Comparison of ENCODE assay signal across 8 cellular contexts in the genomic region with DNA sequence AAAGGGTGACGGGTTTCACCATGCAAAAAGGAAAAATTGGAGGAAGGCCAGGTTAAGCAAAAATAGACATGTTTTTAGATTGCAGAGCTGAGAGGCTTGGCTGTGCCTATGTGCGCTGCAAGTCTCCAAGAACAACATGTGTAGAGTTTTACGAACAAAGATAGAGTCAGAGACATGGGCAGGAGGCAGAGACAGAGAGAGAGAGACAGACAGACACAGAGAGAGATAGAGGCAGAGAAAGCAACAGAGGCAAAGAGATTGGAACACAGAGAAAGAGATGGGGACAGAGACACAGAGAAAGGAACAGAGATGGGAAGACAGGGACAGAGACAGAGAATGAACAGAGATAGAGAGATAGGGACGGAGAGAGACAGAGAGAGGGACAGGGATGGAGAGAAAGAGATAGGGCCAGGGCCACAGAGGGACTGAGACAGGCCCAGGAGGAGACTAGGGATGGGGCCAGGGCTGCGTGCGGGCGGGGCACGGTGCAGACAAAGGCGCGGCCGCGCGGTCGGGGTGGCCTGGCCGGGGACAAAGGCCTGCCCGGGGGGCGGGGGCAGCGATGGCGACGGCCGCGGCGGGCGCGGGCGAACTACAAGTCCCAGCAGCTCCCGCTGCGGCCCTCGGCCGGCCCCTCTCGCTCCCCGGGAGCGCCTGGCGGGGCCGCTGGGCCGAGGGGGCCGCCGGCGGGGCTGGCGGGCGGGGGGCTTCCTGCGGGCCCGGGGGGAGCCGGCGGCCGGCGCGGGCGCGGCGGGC. TPM values are rescaled to one million over a fixed set of nuclear protein-coding genes. Genes with fewer than 3 reads are reported as not detected.
DNase-seq lines count a peak whose midpoint lies in the region; ATAC-seq lines count a peak whose summit lies in the region.

TSS of gene ZNF358 (plus strand) at position 633 of the 756 bp plus-strand sequence. CDS start 3,140 bp downstream, outside the sequence.

- POLR2A ChIA-PET in activated CD4-positive, alpha-beta T cell treated with anti-CD3 and anti-CD28 coated beads for 36 hours (lab: Charles Lee), result no interaction called here

- peaks cover 12% of the 10 kb centered on the region for H3K27me3 Mint-ChIP-seq in activated CD4-positive, alpha-beta T cell treated with anti-CD3 and anti-CD28 coated beads for 36 hours

- peak; percentile 69 for DNase-seq in activated CD4-positive, alpha-beta T cell treated with anti-CD3 and anti-CD28 coated beads for 36 hours
- DNase-seq in activated CD4-positive, alpha-beta T cell treated with anti-CD3 and anti-CD28 coated beads for 1 hour, result no peak
- DNase-seq in NCI-H2029 treated with DMSO at 0.1 percent for 48 hours (lab: John Stamatoyannopoulos, UW), result peak; percentile 36
- peak; percentile 77 for DNase-seq in activated CD8-positive, alpha-beta memory T cell treated with anti-CD3 and anti-CD28 coated beads for 24 hours

- CTCF ChIA-PET in activated CD4-positive, alpha-beta T cell treated with anti-CD3 and anti-CD28 coated beads for 36 hours (lab: Charles Lee), result no interaction called here

- H3K4me3 Mint-ChIP-seq in activated CD4-positive, alpha-beta T cell treated with anti-CD3 and anti-CD28 coated beads for 36 hours, result peak within 1 kb of the TSS; percentile 66

- H3K9me3 Mint-ChIP-seq in activated CD4-positive, alpha-beta T cell treated with anti-CD3 and anti-CD28 coated beads for 36 hours (ENCODE audit: low read depth), result no peaks in the 10 kb centered on the region

- WGBS in mesodermal cell (ENCODE audit: insufficient coverage in 2 of 2), 2 experiments, result 18 to 28% methylated on average over 13 to 20 of the region's 51 CpGs

- H3K27ac Mint-ChIP-seq in activated CD4-positive, alpha-beta T cell treated with anti-CD3 and anti-CD28 coated beads for 36 hours, result peak within 1 kb of the TSS; percentile 79

- H3K9ac ChIP-seq in subcutaneous abdominal adipose tissue (ENCODE audit: low read length in 5 of 5), result peak within 1 kb of the TSS; percentile 73 to 99 (median 95)

- intact Hi-C loops in activated CD4-positive, alpha-beta T cell treated with anti-CD3 and anti-CD28 coated beads for 36 hours (cut with DNase I, micrococcal nuclease), result no loop called here

- H3K36me3 Mint-ChIP-seq in activated CD4-positive, alpha-beta T cell treated with anti-CD3 and anti-CD28 coated beads for 36 hours (ENCODE audit: low read depth), result no peaks in the 10 kb centered on the region

- H3K9me3 ChIP-seq in mesodermal cell (ENCODE audit: control insufficient read depth, low read length) (no peaks in the 10 kb centered on the region), subcutaneous abdominal adipose tissue (ENCODE audit: control insufficient read depth in 5 of 5, low read length in 5 of 5) (no peaks in the 10 kb centered on the region)

- peaks cover 4% of the 10 kb centered on the region for H3K4me1 Mint-ChIP-seq in activated CD4-positive, alpha-beta T cell treated with anti-CD3 and anti-CD28 coated beads for 36 hours

- H3K36me3 ChIP-seq in mesodermal cell (ENCODE audit: control insufficient read depth, insufficient read depth, low read length), result peaks cover 19% of the 10 kb centered on the region
- peaks cover 0 to 12% (median 6%) of the 10 kb centered on the region in 5 donors for H3K36me3 ChIP-seq in subcutaneous abdominal adipose tissue (ENCODE audit: control insufficient read depth in 5 of 5, insufficient read depth in 5 of 5, low read length in 5 of 5)

- no peaks in the 10 kb centered on the region for H3K27me3 ChIP-seq in subcutaneous abdominal adipose tissue (ENCODE audit: control insufficient read depth in 5 of 5, insufficient read depth in 4 of 5, low read length in 5 of 5)

- peak; percentile 88 for ATAC-seq in activated CD4-positive, alpha-beta T cell treated with anti-CD3 and anti-CD28 coated beads for 36 hours
- ATAC-seq in esophagus mucosa (peak; percentile 47), GM18858 (IDR thresholded peaks at IDR 0.05; ENCODE audit: unreplicated experiment) (no peak)

- H3K27ac ChIP-seq in mesodermal cell (ENCODE audit: low read depth, low read length, severe bottlenecking) (peak within 1 kb of the TSS; percentile 62), subcutaneous abdominal adipose tissue (ENCODE audit: low read depth, low read length) (peak within 1 kb of the TSS; percentile 72)

- H3K4me3 ChIP-seq in mesodermal cell (ENCODE audit: extremely low read depth, insufficient read depth, low read length, poor library complexity, severe bottlenecking) (peak within 1 kb of the TSS; percentile 63), subcutaneous abdominal adipose tissue (ENCODE audit: low read depth in 1 of 5, low read length in 5 of 5) (peak within 1 kb of the TSS; percentile 64 to 75 (median 74))

- H3K4me1 ChIP-seq in mesodermal cell (ENCODE audit: control insufficient read depth, insufficient read depth, low read length, poor library complexity, severe bottlenecking) (peaks cover 15% of the 10 kb centered on the region), subcutaneous abdominal adipose tissue (ENCODE audit: control insufficient read depth in 5 of 5, insufficient read depth in 5 of 5, low read length in 5 of 5) (peaks cover 5 to 20% (median 19%) of the 10 kb centered on the region in 5 donors)

RNA-seq across cellular contexts. Expression of gene ZNF358, which starts in this region (rescaled TPM):
- 1 to 10 TPM; 5.1 to 8.5 TPM for total RNA-seq in activated CD4-positive, alpha-beta T cell treated with anti-CD3 and anti-CD28 coated beads for 36 hours
- total RNA-seq in esophagus mucosa, result 11.2 TPM
- polyA plus RNA-seq in mesodermal cell (2013, experiment 1 of 2), result 57.0 TPM
- 47.8 TPM for polyA plus RNA-seq in mesodermal cell (2013, experiment 2 of 2)
